Comparison of ENCODE assay signal across 8 cellular contexts in genomic region chr1:247104965-247105364, GRCh38. TPM values are rescaled to one million over a fixed set of nuclear protein-coding genes. Genes with fewer than 3 reads are reported as not detected.
DNase-seq lines count a peak whose midpoint lies in the region; ATAC-seq and TF ChIP-seq lines count a peak whose summit lies in the region.

No MANE protein-coding gene starts in this region.

- peaks cover 13% of the 10 kb centered on the region for H3K27me3 Mint-ChIP-seq in activated naive CD8-positive, alpha-beta T cell
- H3K27me3 Mint-ChIP-seq in activated naive CD8-positive, alpha-beta T cell treated with anti-CD3 and anti-CD28 coated beads, Interleukin-2, amount 50 U/mL, for 24 hours, result peaks cover 31% of the 10 kb centered on the region
- H3K27me3 Mint-ChIP-seq in T-helper 17 cell (peaks cover 38% of the 10 kb centered on the region), immature natural killer cell (ENCODE audit: low read depth in 3 of 3) (peaks cover 7 to 31% (median 10%) of the 10 kb centered on the region in 3 donors)

- H3K36me3 Mint-ChIP-seq in activated naive CD8-positive, alpha-beta T cell, result peaks cover 29% of the 10 kb centered on the region
- H3K36me3 Mint-ChIP-seq in activated naive CD8-positive, alpha-beta T cell treated with anti-CD3 and anti-CD28 coated beads, Interleukin-2, amount 50 U/mL, for 24 hours (ENCODE audit: low read depth), result peaks cover 37% of the 10 kb centered on the region
- H3K36me3 Mint-ChIP-seq in T-helper 17 cell (ENCODE audit: low read depth) (peaks cover 8% of the 10 kb centered on the region), immature natural killer cell (peaks cover 28 to 33% (median 31%) of the 10 kb centered on the region in 3 donors)

- H3K9me3 ChIP-seq in T-helper 17 cell (ENCODE audit: control insufficient read depth, low read length, poor library complexity, severe bottlenecking), result peaks cover 17% of the 10 kb centered on the region
- H3K9me3 ChIP-seq in thoracic aorta, result peaks cover 7% of the 10 kb centered on the region

- peaks cover 8 to 16% of the 10 kb centered on the region in 2 donors for H3K4me1 ChIP-seq in thoracic aorta (ENCODE audit: control insufficient read depth in 1 of 2, low read depth in 2 of 2)

- H3K27me3 ChIP-seq in thoracic aorta (replicated peaks; ENCODE audit: insufficient read depth), result no peaks in the 10 kb centered on the region

- peak overlapping the region; percentile 93 for H3K4me3 ChIP-seq in thoracic aorta

- peaks cover 21% of the 10 kb centered on the region for H3K4me1 Mint-ChIP-seq in activated naive CD8-positive, alpha-beta T cell (ENCODE audit: low read depth)
- peaks cover 17% of the 10 kb centered on the region for H3K4me1 Mint-ChIP-seq in activated naive CD8-positive, alpha-beta T cell treated with anti-CD3 and anti-CD28 coated beads, Interleukin-2, amount 50 U/mL, for 24 hours
- H3K4me1 Mint-ChIP-seq in T-helper 17 cell (peaks cover 11% of the 10 kb centered on the region), immature natural killer cell (peaks cover 21 to 35% of the 10 kb centered on the region in 2 donors)

- DNase-seq in activated naive CD8-positive, alpha-beta T cell treated with anti-CD3 and anti-CD28 coated beads, Interleukin-2, amount 50 U/mL, for 24 hours, result no peak
- DNase-seq in T-helper 17 cell, result no peak
- DNase-seq in immature natural killer cell, result no peak
- no peak for DNase-seq in thoracic aorta (ENCODE audit: low spot score)
- DNase-seq in KBM-7, result no peak
- DNase-seq in NCI-H748 treated with DMSO at 0.1 percent for 48 hours (lab: John Stamatoyannopoulos, UW), result no peak
- DNase-seq in glomerular visceral epithelial cell (ENCODE audit: extremely low spot score), result no peak

- peaks cover 12% of the 10 kb centered on the region for H3K9me3 Mint-ChIP-seq in activated naive CD8-positive, alpha-beta T cell (ENCODE audit: low read depth)
- peaks cover 37% of the 10 kb centered on the region for H3K9me3 Mint-ChIP-seq in activated naive CD8-positive, alpha-beta T cell treated with anti-CD3 and anti-CD28 coated beads, Interleukin-2, amount 50 U/mL, for 24 hours
- H3K9me3 Mint-ChIP-seq in immature natural killer cell, result peaks cover 17 to 32% (median 27%) of the 10 kb centered on the region in 6 donors

- no peak for ATAC-seq in activated naive CD8-positive, alpha-beta T cell treated with anti-CD3 and anti-CD28 coated beads, Interleukin-2, amount 50 U/mL, for 24 hours
- ATAC-seq in T-helper 17 cell (no peak), thoracic aorta (ENCODE audit: insufficient number of reproducible peaks, low FRiP score, low read depth) (no peak)

- H3K27ac ChIP-seq in thoracic aorta, result no peak overlapping the region

- TF ChIP-seq CTCF in thoracic aorta (IDR thresholded peaks at IDR 0.05), result no peak

- in situ Hi-C loops in KBM-7 (cut with MboI; ENCODE audit: low pct_unique_long_range_greater_than_20kb, low sequenced_read_pairs), result no loop called here

- H3K4me3 Mint-ChIP-seq in activated naive CD8-positive, alpha-beta T cell, result peak overlapping the region; percentile 23
- no peak overlapping the region for H3K4me3 Mint-ChIP-seq in activated naive CD8-positive, alpha-beta T cell treated with anti-CD3 and anti-CD28 coated beads, Interleukin-2, amount 50 U/mL, for 24 hours
- H3K4me3 Mint-ChIP-seq in T-helper 17 cell (peak overlapping the region; percentile 92), immature natural killer cell (peak overlapping the region; percentile 76 to 94 (median 90))

- H3K36me3 ChIP-seq in thoracic aorta, result peaks cover 13% of the 10 kb centered on the region

- no peak overlapping the region for H3K27ac Mint-ChIP-seq in activated naive CD8-positive, alpha-beta T cell
- no peak overlapping the region for H3K27ac Mint-ChIP-seq in activated naive CD8-positive, alpha-beta T cell treated with anti-CD3 and anti-CD28 coated beads, Interleukin-2, amount 50 U/mL, for 24 hours
- H3K27ac Mint-ChIP-seq in T-helper 17 cell (no peak overlapping the region), immature natural killer cell (peak overlapping the region in 2 of 6 donors; percentile 30 to 35)

RNA-seq across cellular contexts. Expression of gene ZNF669, which starts 0.8 kb away (rescaled TPM):
- total RNA-seq in T-helper 17 cell (10 to 100 TPM in 1 of 2 donors, 1 to 10 TPM in 1; 8.4 to 11.6 TPM), thoracic aorta (1 to 10 TPM; 3.2 to 4.2 TPM)
- polyA plus RNA-seq in immature natural killer cell, result 10 to 100 TPM; 17.4 to 31.3 (median 19.6) TPM

RNA-seq across cellular contexts. Expression of gene ZNF670, which starts 26.4 kb away (rescaled TPM):
- total RNA-seq in T-helper 17 cell, result under 1 TPM; 0.26 to 0.40 TPM
- 1 to 10 TPM in 1 of 3 donors, under 1 TPM in 1, not detected in 1; 0.88 to 1.1 TPM for polyA plus RNA-seq in immature natural killer cell
- 1 to 10 TPM; 1.1 to 5.2 TPM for total RNA-seq in thoracic aorta
